ENCODE assay signal across 27 cellular contexts in the genomic region with DNA sequence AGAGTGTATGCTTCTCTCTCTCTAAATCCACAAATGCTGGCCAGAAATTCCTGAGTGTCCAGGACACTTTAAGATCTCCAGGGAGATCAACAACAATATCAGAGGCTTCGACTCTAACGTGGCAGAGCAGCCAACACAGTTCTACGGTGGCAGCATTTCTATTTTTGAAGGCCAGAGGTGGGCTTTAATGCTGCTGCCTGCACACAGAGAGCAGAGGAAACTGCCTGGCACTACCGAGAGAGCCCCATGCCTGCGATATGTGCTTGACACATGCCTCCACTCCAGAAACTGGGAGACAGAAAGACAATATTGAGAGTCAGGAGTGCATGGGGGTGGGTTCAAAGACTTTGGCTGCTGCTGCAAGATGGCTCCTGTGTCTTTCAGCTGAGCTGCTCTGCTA. TPM values are rescaled to one million over a fixed set of nuclear protein-coding genes. Genes with fewer than 3 reads are reported as not detected.
A peak's percentile ranks its signal among the peaks of the same experiment; 100 is the strongest.
DNase-seq lines count a peak whose midpoint lies in the region; ATAC-seq, FAIRE-seq and TF ChIP-seq lines count a peak whose summit lies in the region.
"Had no signal": no experiment of that assay in that cellular context is flagged by ENCODE, and none has a peak within 500 bp of the region (broad histone marks: within the 10 kb centered on the region; RNA-seq: fewer than 3 reads in every experiment).

No MANE protein-coding gene starts in this region.

- H3K9me3 ChIP-seq in gastroesophageal sphincter (no peaks in the 10 kb centered on the region), neuronal stem cell (replicated peaks in 1 of 2; ENCODE audit: control insufficient read depth in 2 of 2, insufficient read depth in 1 of 2, low read depth in 1 of 2, low read length in 2 of 2) (peaks cover 0 to 3% of the 10 kb centered on the region in 2 donors), kidney (ENCODE audit: control insufficient read depth in 1 of 2, low read length in 2 of 2) (peaks cover 0 to 5% of the 10 kb centered on the region in 2 donors)
- H3K9me3 ChIP-seq: BE2C; BLaER1 treated with 17β-estradiol and CSF1 and Interleukin-3, amounts not matched to agents 10 nM and 100 nM had no signal

- H2BK12ac ChIP-seq in neuronal stem cell (ENCODE audit: low read length) = no peak overlapping the region

- peaks cover 3 to 11% (median 8%) of the 10 kb centered on the region in 5 experiments for H3K9me3 Mint-ChIP-seq in brain
- H3K9me3 Mint-ChIP-seq: CD4-positive, alpha-beta T cell had no signal

- H3K27ac ChIP-seq in gastroesophageal sphincter (peak overlapping the region in 3 of 4 donors; percentile 5 to 44 (median 24)), neuronal stem cell (replicated peaks; ENCODE audit: low read length) (no peak overlapping the region), kidney (ENCODE audit: low read depth in 2 of 2, low read length in 2 of 2) (no peak overlapping the region)
- H3K27ac ChIP-seq: A549; BLaER1 treated with 17β-estradiol and CSF1 and Interleukin-3, amounts not matched to agents 10 nM and 100 nM had no signal

- intact Hi-C loops in Right ventricle myocardium superior (cut with DNase I) (no loop called here), Right ventricle myocardium inferior (cut with DNase I) (no loop called here), kidney (cut with DNase I) (no loop called here)

- H3K9ac ChIP-seq in neuronal stem cell (ENCODE audit: low read depth, low read length, poor library complexity) = no peak overlapping the region
- no peak overlapping the region for H3K9ac ChIP-seq in kidney (ENCODE audit: low read length in 2 of 2)
- H3K9ac ChIP-seq: BLaER1 treated with 17β-estradiol and CSF1 and Interleukin-3, amounts not matched to agents 10 nM and 100 nM had no signal

- FAIRE-seq in kidney (lab: Jason Lieb, UNC) = no peak
- FAIRE-seq: A549, D721Med, GM12878, GM19239 had no signal

- H3K27me3 Mint-ChIP-seq in brain = peaks cover 19% of the 10 kb centered on the region

- H2AK5ac ChIP-seq in neuronal stem cell (ENCODE audit: low read depth, low read length) = no peak overlapping the region

- H3K4me3 ChIP-seq in gastroesophageal sphincter (no peak overlapping the region), neuronal stem cell (ENCODE audit: low read length in 2 of 2) (no peak overlapping the region), kidney (ENCODE audit: low read length in 2 of 2) (no peak overlapping the region)
- H3K4me3 ChIP-seq: A549; BLaER1 treated with 17β-estradiol and CSF1 and Interleukin-3, amounts not matched to agents 10 nM and 100 nM; GM12878; GM23338 had no signal

- 17 to 69% methylated on average over 2 to 3 of the region's 5 CpGs for WGBS in gastroesophageal sphincter (ENCODE audit: low coverage in 1 of 2), 2 donors
- no CpG with 5 or more reads among the region's 5 CpGs for WGBS in neuronal stem cell (ENCODE audit: extremely low coverage in 2 of 2, insufficient read length in 2 of 2, insufficient replicate concordance in 1 of 2), 2 donors

- no peaks in the 10 kb centered on the region for H3K36me3 ChIP-seq in gastroesophageal sphincter
- no peaks in the 10 kb centered on the region for H3K36me3 ChIP-seq in neuronal stem cell (replicated peaks in 1 of 2; ENCODE audit: control insufficient read depth in 2 of 2, insufficient read depth in 2 of 2, low read length in 2 of 2)
- no peaks in the 10 kb centered on the region for H3K36me3 ChIP-seq in kidney (ENCODE audit: control insufficient read depth in 1 of 2, insufficient read depth in 2 of 2, low read length in 2 of 2)
- H3K36me3 ChIP-seq: BE2C; BLaER1 treated with 17β-estradiol and CSF1 and Interleukin-3, amounts not matched to agents 10 nM and 100 nM had no signal

- H3K23ac ChIP-seq in neuronal stem cell (ENCODE audit: low read depth, low read length, poor library complexity) = no peak overlapping the region

- peak overlapping the region in 3 of 5 experiments; percentile 14 to 82 (median 72) for H3K27ac Mint-ChIP-seq in brain
- H3K27ac Mint-ChIP-seq: CD14-positive monocyte; CD4-positive, alpha-beta T cell; CD8-positive, alpha-beta memory T cell; GM23338; H9 had no signal

- H4K8ac ChIP-seq in neuronal stem cell (ENCODE audit: low read depth, low read length) = no peak overlapping the region

- peaks cover 26% of the 10 kb centered on the region for H3K4me1 Mint-ChIP-seq in brain
- H3K4me1 Mint-ChIP-seq: CD14-positive monocyte; CD8-positive, alpha-beta memory T cell had no signal

- TF ChIP-seq CTCF in brain (conservative IDR thresholded peaks at IDR 0.05) = no peak
- TF ChIP-seq CTCF in gastroesophageal sphincter (IDR thresholded peaks at IDR 0.05) = no peak
- no peak for TF ChIP-seq CTCF in kidney (IDR thresholded peaks at IDR 0.05; ENCODE audit: borderline replicate concordance, extremely low read depth, insufficient read depth)

- H3K4me2 ChIP-seq in neuronal stem cell (ENCODE audit: insufficient read depth, low read length, poor library complexity, severe bottlenecking) = no peak overlapping the region
- H3K4me2 ChIP-seq: A549; BLaER1 treated with 17β-estradiol and CSF1 and Interleukin-3, amounts not matched to agents 10 nM and 100 nM; GM23338 had no signal

- H3K79me1 ChIP-seq in neuronal stem cell (ENCODE audit: low read depth, low read length) = no peaks in the 10 kb centered on the region

- H3K4ac ChIP-seq in neuronal stem cell (ENCODE audit: low read length) = no peak overlapping the region

- no peak overlapping the region for H2BK15ac ChIP-seq in neuronal stem cell (ENCODE audit: low read length)

- DNase-seq in Right ventricle myocardium superior (no peak), Right ventricle myocardium inferior (ENCODE audit: missing footprints) (no peak), neuronal stem cell (ENCODE audit: low spot score) (no peak), foreskin melanocyte (no peak), HT-29 (ENCODE audit: low spot score) (no peak), kidney (no peak)
- DNase-seq: 8988T; ACHN; AML-193; BE2C; CD4-positive, alpha-beta T cell; CD8-positive, alpha-beta memory T cell; DMS 273 treated with DMSO at 0.1 percent for 48 hours; DMS79; EL; GDM1; H9 had no signal

- no peak for TF ChIP-seq POLR2A in gastroesophageal sphincter (IDR thresholded peaks at IDR 0.05)

- H2BK120ac ChIP-seq in neuronal stem cell (ENCODE audit: low read depth, low read length) = no peak overlapping the region

- H3K18ac ChIP-seq in neuronal stem cell (ENCODE audit: low read length) = peak overlapping the region; percentile 11

- H3K14ac ChIP-seq in neuronal stem cell (ENCODE audit: low read length) = no peak overlapping the region

- no peak overlapping the region for H2AFZ ChIP-seq in neuronal stem cell (ENCODE audit: low read length)
- H2AFZ ChIP-seq: GM23338 had no signal

- H3K27me3 ChIP-seq in gastroesophageal sphincter = no peaks in the 10 kb centered on the region
- no peaks in the 10 kb centered on the region for H3K27me3 ChIP-seq in neuronal stem cell (ENCODE audit: control insufficient read depth in 3 of 3, insufficient read depth in 3 of 3, low read depth in 1 of 3, low read length in 3 of 3)
- H3K27me3 ChIP-seq: BE2C; BLaER1 treated with 17β-estradiol and CSF1 and Interleukin-3, amounts not matched to agents 10 nM and 100 nM had no signal

- no peak overlapping the region for H4K91ac ChIP-seq in neuronal stem cell (ENCODE audit: low read depth, low read length, poor library complexity)

- no peak overlapping the region for H3K4me3 Mint-ChIP-seq in brain
- H3K4me3 Mint-ChIP-seq: CD14-positive monocyte; CD4-positive, alpha-beta T cell; CD8-positive, alpha-beta memory T cell; GM23338; H9 had no signal

- no peak overlapping the region for H2BK5ac ChIP-seq in neuronal stem cell (ENCODE audit: low read length)

- TF ChIP-seq EP300 in gastroesophageal sphincter (IDR thresholded peaks at IDR 0.05) = no peak

- H3K4me1 ChIP-seq in gastroesophageal sphincter (peaks cover 0 to 27% (median 10%) of the 10 kb centered on the region in 3 donors), neuronal stem cell (ENCODE audit: control insufficient read depth in 2 of 2, insufficient read depth in 1 of 2, low read depth in 1 of 2, low read length in 2 of 2) (no peaks in the 10 kb centered on the region), kidney (ENCODE audit: control insufficient read depth in 1 of 2, insufficient read depth in 1 of 2, low read depth in 1 of 2, low read length in 2 of 2) (no peaks in the 10 kb centered on the region)
- H3K4me1 ChIP-seq: A549; BE2C; BLaER1 treated with 17β-estradiol and CSF1 and Interleukin-3, amounts not matched to agents 10 nM and 100 nM had no signal

- H3K36me3 Mint-ChIP-seq in brain = no peaks in the 10 kb centered on the region
- H3K36me3 Mint-ChIP-seq: CD14-positive monocyte; CD8-positive, alpha-beta memory T cell had no signal

- ATAC-seq in Right ventricle myocardium superior (ENCODE audit: poor library complexity) (peak; percentile 69), Right ventricle myocardium inferior (no peak), gastroesophageal sphincter (no peak)
- ATAC-seq: A549, GM12878, GM23338, HCT116 had no signal

RNA-seq across cellular contexts. Expression of a gene that starts 48.8 kb away (rescaled TPM):
- total RNA-seq in Right ventricle myocardium superior (24.5 TPM), Right ventricle myocardium inferior (22.9 TPM), gastroesophageal sphincter (10 to 100 TPM; 16.0 to 65.6 (median 35.2) TPM), kidney (42.1 TPM)
- polyA plus RNA-seq in brain (ENCODE audit: insufficient read depth, low read depth, low replicate concordance) (8.1 TPM), kidney (ENCODE audit: insufficient read depth, low read depth, low replicate concordance) (27.2 TPM)
- polyA plus RNA-seq in neuronal stem cell (2013, experiment 1 of 2) = 1.2 TPM
- 1.3 TPM for polyA plus RNA-seq in neuronal stem cell (2013, experiment 2 of 2)
- total RNA-seq in HT-29 (2014; rRNA removed; shearing (Covaris generic)) = 0.18 and 0.44 TPM in 2 replicates
- polyA plus RNA-seq: CD14-positive monocyte; CD8-positive, alpha-beta memory T cell had no signal

Comparison
In these comparisons a context has a peak if more than half of its experiments do, and no peak if none do; other contexts are left out.
1. H3K27ac ChIP-seq: peak in gastroesophageal sphincter (3 of 4); none in neuronal stem cell (single experiment) and kidney (0 of 2).
2. RNA of a gene that starts 48.8 kb away (total RNA-seq): 16.0 to 65.6 TPM in gastroesophageal sphincter, 42.1 TPM in kidney (single experiment), 24.5 TPM in Right ventricle myocardium superior (single experiment) and 22.9 TPM in Right ventricle myocardium inferior (single experiment); 0.18 to 0.44 TPM in HT-29; every median in the first group is over 10 times any median in the second.